Comparison of ENCODE assay signal across 1 cellular context in the genomic region with DNA sequence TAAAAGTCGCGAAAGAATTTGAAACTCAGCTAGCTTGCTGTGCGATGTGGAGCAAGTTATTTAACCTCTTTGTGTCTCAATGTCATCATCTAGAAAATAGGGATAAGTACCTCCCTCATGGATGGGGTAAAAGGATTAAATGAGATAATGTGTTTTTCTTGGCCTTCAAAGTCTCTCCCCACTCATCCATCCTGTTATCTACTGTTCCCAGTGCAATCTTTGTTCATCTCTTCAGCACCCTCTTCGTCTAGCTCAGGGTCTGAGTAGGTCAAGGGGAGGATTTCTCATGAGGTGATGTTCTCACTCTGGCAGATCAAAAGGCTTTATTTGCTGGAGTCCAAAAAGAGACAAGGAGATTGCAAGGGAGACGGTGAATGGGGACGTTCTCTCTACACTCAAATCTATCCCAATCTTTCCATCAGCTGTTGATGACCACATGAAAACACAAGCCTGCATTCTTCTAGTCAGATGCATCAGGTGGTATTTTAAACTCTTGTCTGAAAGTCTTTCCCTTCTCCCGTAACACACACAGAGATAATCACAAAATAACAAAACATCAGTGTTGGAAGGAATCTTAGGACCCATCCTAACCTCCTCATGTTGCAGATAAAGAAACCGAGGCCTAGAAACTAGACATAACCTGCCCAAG.
TF ChIP-seq lines count a peak whose summit lies in the region.

No MANE protein-coding gene starts in this region.

TF ChIP-seq in liver, 16 proteins besides CTCF, POLR2A, EP300 and RAD21 (continued from another document):
- TF ChIP-seq, protein P1, sequence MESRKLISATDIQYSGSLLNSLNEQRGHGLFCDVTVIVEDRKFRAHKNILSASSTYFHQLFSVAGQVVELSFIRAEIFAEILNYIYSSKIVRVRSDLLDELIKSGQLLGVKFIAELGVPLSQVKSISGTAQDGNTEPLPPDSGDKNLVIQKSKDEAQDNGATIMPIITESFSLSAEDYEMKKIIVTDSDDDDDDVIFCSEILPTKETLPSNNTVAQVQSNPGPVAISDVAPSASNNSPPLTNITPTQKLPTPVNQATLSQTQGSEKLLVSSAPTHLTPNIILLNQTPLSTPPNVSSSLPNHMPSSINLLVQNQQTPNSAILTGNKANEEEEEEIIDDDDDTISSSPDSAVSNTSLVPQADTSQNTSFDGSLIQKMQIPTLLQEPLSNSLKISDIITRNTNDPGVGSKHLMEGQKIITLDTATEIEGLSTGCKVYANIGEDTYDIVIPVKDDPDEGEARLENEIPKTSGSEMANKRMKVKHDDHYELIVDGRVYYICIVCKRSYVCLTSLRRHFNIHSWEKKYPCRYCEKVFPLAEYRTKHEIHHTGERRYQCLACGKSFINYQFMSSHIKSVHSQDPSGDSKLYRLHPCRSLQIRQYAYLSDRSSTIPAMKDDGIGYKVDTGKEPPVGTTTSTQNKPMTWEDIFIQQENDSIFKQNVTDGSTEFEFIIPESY (IDR thresholded peaks at IDR 0.05): no peak
